ENCODE assay signal across 2 cellular contexts in genomic region chr4:8557151-8558076, GRCh38.
TF ChIP-seq lines count a peak whose summit lies in the region.

No MANE protein-coding gene starts in this region.

TF ChIP-seq in HepG2, 621 proteins besides CTCF, POLR2A, EP300 and RAD21:
- TF ChIP-seq ZNF629 (CRISPR knock-in tag; conservative IDR thresholded peaks at IDR 0.05) (peak; percentile 39), ZNF598 (CRISPR knock-in tag; IDR thresholded peaks at IDR 0.05; ENCODE audit: borderline replicate concordance) (no peak)

TF ChIP-seq in K562, 482 proteins besides CTCF, POLR2A, EP300 and RAD21:
- TF ChIP-seq DIDO1 (tag; IDR thresholded peaks at IDR 0.05; ENCODE audit: low read depth) (no peak), NKRF (IDR thresholded peaks at IDR 0.05; ENCODE audit: borderline replicate concordance) (no peak), ZNF41 (CRISPR knock-in tag; conservative IDR thresholded peaks at IDR 0.05) (no peak), HDAC1 (IDR thresholded peaks at IDR 0.05) (no peak), ELK3 (CRISPR knock-in tag; IDR thresholded peaks at IDR 0.05) (no peak), KDM1A (IDR thresholded peaks at IDR 0.05) (0 out of 4 replicates have a peak, but pooled peaks of 1 of the 2 experiments have one; percentile 19), NFXL1 (CRISPR knock-in tag; IDR thresholded peaks at IDR 0.05) (no peak), RUNX1 (IDR thresholded peaks at IDR 0.05; ENCODE audit: low read depth) (no peak), SREBF2 (CRISPR knock-in tag; IDR thresholded peaks at IDR 0.05) (no peak), RBM25 (IDR thresholded peaks at IDR 0.05; ENCODE audit: low read depth, low read length, severe bottlenecking) (peak; percentile 77), MAFK (IDR thresholded peaks at IDR 0.05; ENCODE audit: low read length) (no peak), PTRF (tag; IDR thresholded peaks at IDR 0.05) (no peak), ZNF766 (CRISPR knock-in tag; conservative IDR thresholded peaks at IDR 0.05) (no peak), MYC (IDR thresholded peaks at IDR 0.05; ENCODE audit: low read depth, low read length) (no peak), MYC (CRISPR knock-in tag; IDR thresholded peaks at IDR 0.05; ENCODE audit: borderline replicate concordance, low read depth) (no peak), ZBTB40 (IDR thresholded peaks at IDR 0.05) (no peak), ZBTB40 (CRISPR knock-in tag; IDR thresholded peaks at IDR 0.05) (no peak), RB1 (IDR thresholded peaks at IDR 0.05; ENCODE audit: low read depth) (no peak), GTF2B (IDR thresholded peaks at IDR 0.05; ENCODE audit: extremely low read depth, insufficient read length) (no peak), ETV1 (tag; conservative IDR thresholded peaks at IDR 0.05; ENCODE audit: low read depth) (no peak), ZNF140 (CRISPR knock-in tag; IDR thresholded peaks at IDR 0.05) (no peak), THRAP3 (IDR thresholded peaks at IDR 0.05; ENCODE audit: borderline replicate concordance) (no peak), POLR2AphosphoS2 (IDR thresholded peaks at IDR 0.05; ENCODE audit: low read length) (no peak), RCOR1 (IDR thresholded peaks at IDR 0.05; ENCODE audit: borderline replicate concordance in 1 of 2, low read depth in 2 of 2, low read length in 2 of 2) (peak in 1 of 2 experiments; percentile 40; a peak in 1 of 4 replicates), ZBTB7A (IDR thresholded peaks at IDR 0.05; ENCODE audit: borderline replicate concordance, control insufficient read depth, low read depth, low read length) (no peak), BCOR (IDR thresholded peaks at IDR 0.05) (0 out of 2 replicates have a peak, but pooled peaks have one; percentile 37), PTBP1 (IDR thresholded peaks at IDR 0.05; ENCODE audit: low read depth, low read length) (0 out of 2 replicates have a peak, but pooled peaks have one; percentile 38)
TF ChIP-seq in K562: peak in this region for 5.
